7 cellular contexts compared by ENCODE assay signal in genomic region chr12:52903285-52903854, GRCh38. TPM values are rescaled to one million over a fixed set of nuclear protein-coding genes. Genes with fewer than 3 reads are reported as not detected.
DNase-seq lines count a peak whose midpoint lies in the region; ATAC-seq and TF ChIP-seq lines count a peak whose summit lies in the region.

No MANE protein-coding gene starts in this region.

- ATAC-seq in GM19043 (IDR thresholded peaks at IDR 0.05; ENCODE audit: low read depth, unreplicated experiment), result peak; percentile 47
- peak; percentile 88 to 90 for ATAC-seq in activated CD4-positive, CD25-positive, alpha-beta regulatory T cell treated with anti-CD3 and anti-CD28 coated beads, Interleukin-2, amount 50 U/mL, for 24 hours
- peak; percentile 0 for ATAC-seq in left colon
- ATAC-seq in GM19035 (IDR thresholded peaks at IDR 0.05; ENCODE audit: unreplicated experiment), result no peak

- peak overlapping the region; percentile 69 for H3K4me3 ChIP-seq in coronary artery

- TF ChIP-seq CTCF in coronary artery (IDR thresholded peaks at IDR 0.05), result no peak

- intact Hi-C loops in left colon (cut with DNase I, micrococcal nuclease), result no loop called here

- DNase-seq in NCI-H1092 (lab: John Stamatoyannopoulos, UW) (peak; percentile 70), coronary artery (ENCODE audit: low spot score) (peak; percentile 82), left colon (peak; percentile 77 to 84)
- DNase-seq in stimulated activated CD4-positive, alpha-beta T cell treated with anti-CD3 and anti-CD28 coated beads, Interleukin-15, amount 100 ng/mL, for 24 hours, result peak; percentile 74

- H3K27ac ChIP-seq in coronary artery, result peak overlapping the region; percentile 43 to 82

RNA-seq across cellular contexts. Expression of gene KRT8, which starts 1.5 kb away (rescaled TPM):
- total RNA-seq in left colon, result 1,000 to 10,000 TPM; 4,047 to 4,291 TPM

RNA-seq across cellular contexts. Expression of gene KRT18, which starts 45.5 kb away (rescaled TPM):
- 100 to 1,000 TPM; 815 to 912 TPM for total RNA-seq in left colon

RNA-seq across cellular contexts. Expression of gene KRT78, which starts 54.6 kb away (rescaled TPM):
- not detected for total RNA-seq in left colon
